In genomic region chr3:72185549-72186484, GRCh38 we compare ENCODE assay signal across 11 cellular contexts.
DNase-seq lines count a peak whose midpoint lies in the region; ATAC-seq and TF ChIP-seq lines count a peak whose summit lies in the region.
"Had no signal": no experiment of that assay in that cellular context is flagged by ENCODE, and none has a peak within 500 bp of the region (broad histone marks: within the 10 kb centered on the region; RNA-seq: fewer than 3 reads in every experiment).

No MANE protein-coding gene starts in this region.

- WGBS in tibial nerve, 2 donors = 48 to 49% methylated on average over 9 of the region's 9 CpGs

- TF ChIP-seq POLR2A in tibial nerve (IDR thresholded peaks at IDR 0.05) = no peak

- H3K27ac Mint-ChIP-seq in activated CD8-positive, alpha-beta T cell treated with anti-CD3 and anti-CD28 coated beads for 36 hours = no peak overlapping the region
- H3K27ac Mint-ChIP-seq in activated CD8-positive, alpha-beta T cell treated with anti-CD3 and anti-CD28 coated beads, Interleukin-2, amount 10 ng/mL, durations not matched to agents 7 days and 5 days = no peak overlapping the region
- no peak overlapping the region for H3K27ac Mint-ChIP-seq in stimulated activated memory B cell treated with anti-CD40 and anti-IgM and Interleukin-4, amounts not matched to agents 10 μg/mL and 1 μg/mL and 100 μg/mL, for 72 hours

- H3K27me3 ChIP-seq in tibial nerve = no peaks in the 10 kb centered on the region
- H3K27me3 ChIP-seq: ascending aorta had no signal

- peak; percentile 80 for ATAC-seq in activated CD8-positive, alpha-beta T cell treated with anti-CD3 and anti-CD28 coated beads for 36 hours
- no peak for ATAC-seq in activated CD8-positive, alpha-beta T cell treated with anti-CD3 and anti-CD28 coated beads, Interleukin-2, amount 10 ng/mL, durations not matched to agents 7 days and 5 days
- peak; percentile 66 for ATAC-seq in stimulated activated memory B cell treated with anti-CD40 and anti-IgM and Interleukin-4, amounts not matched to agents 10 μg/mL and 1 μg/mL and 100 μg/mL, for 72 hours
- no peak for ATAC-seq in GM18519 (IDR thresholded peaks at IDR 0.05; ENCODE audit: low FRiP score, unreplicated experiment)

- H3K4me3 ChIP-seq in foreskin fibroblast (ENCODE audit: low read depth in 1 of 2, low read length in 2 of 2) (no peak overlapping the region), tibial nerve (no peak overlapping the region)
- H3K4me3 ChIP-seq: ascending aorta had no signal

- intact Hi-C loops in activated CD8-positive, alpha-beta T cell treated with anti-CD3 and anti-CD28 coated beads for 36 hours (cut with micrococcal nuclease) = no loop called here

- H3K27ac ChIP-seq in tibial nerve = no peak overlapping the region
- H3K27ac ChIP-seq: KMS-11 had no signal

- DNase-seq in activated CD8-positive, alpha-beta T cell treated with anti-CD3 and anti-CD28 coated beads for 36 hours = peak; percentile 63
- DNase-seq in activated CD8-positive, alpha-beta T cell treated with anti-CD3 and anti-CD28 coated beads, Interleukin-2, amount 10 ng/mL, durations not matched to agents 7 days and 5 days = no peak
- peak; percentile 94 for DNase-seq in RPMI7951 (ENCODE audit: low read depth)
- DNase-seq in foreskin fibroblast = peak; percentile 88 to 93
- no peak for DNase-seq in central memory CD4-positive, alpha-beta T cell
- no peak for DNase-seq in tibial nerve (ENCODE audit: low spot score in 2 of 2)
- DNase-seq: DND-41 had no signal

- H3K4me1 ChIP-seq in tibial nerve = peaks cover 0 to 10% (median 0%) of the 10 kb centered on the region in 4 donors

- no peak overlapping the region for H3K4me3 Mint-ChIP-seq in activated CD8-positive, alpha-beta T cell treated with anti-CD3 and anti-CD28 coated beads for 36 hours
- H3K4me3 Mint-ChIP-seq in activated CD8-positive, alpha-beta T cell treated with anti-CD3 and anti-CD28 coated beads, Interleukin-2, amount 10 ng/mL, durations not matched to agents 7 days and 5 days = no peak overlapping the region
- H3K4me3 Mint-ChIP-seq in stimulated activated memory B cell treated with anti-CD40 and anti-IgM and Interleukin-4, amounts not matched to agents 10 μg/mL and 1 μg/mL and 100 μg/mL, for 72 hours = no peak overlapping the region

- POLR2A ChIA-PET in activated CD8-positive, alpha-beta T cell treated with anti-CD3 and anti-CD28 coated beads for 36 hours (lab: Charles Lee) = no interaction called here
- POLR2A ChIA-PET in activated CD8-positive, alpha-beta T cell treated with anti-CD3 and anti-CD28 coated beads, Interleukin-2, amount 10 ng/mL, durations not matched to agents 7 days and 5 days (lab: Charles Lee) = no interaction called here

- no peaks in the 10 kb centered on the region for H3K9me3 ChIP-seq in tibial nerve
- H3K9me3 ChIP-seq: ascending aorta had no signal

- H3K9me3 Mint-ChIP-seq in activated CD8-positive, alpha-beta T cell treated with anti-CD3 and anti-CD28 coated beads for 36 hours = peaks cover 4% of the 10 kb centered on the region
- no peaks in the 10 kb centered on the region for H3K9me3 Mint-ChIP-seq in activated CD8-positive, alpha-beta T cell treated with anti-CD3 and anti-CD28 coated beads, Interleukin-2, amount 10 ng/mL, durations not matched to agents 7 days and 5 days (ENCODE audit: insufficient read depth)
- no peaks in the 10 kb centered on the region for H3K9me3 Mint-ChIP-seq in stimulated activated memory B cell treated with anti-CD40 and anti-IgM and Interleukin-4, amounts not matched to agents 10 μg/mL and 1 μg/mL and 100 μg/mL, for 72 hours

- H3K36me3 ChIP-seq in tibial nerve = no peaks in the 10 kb centered on the region
- H3K36me3 ChIP-seq: ascending aorta had no signal

- no peak for TF ChIP-seq CTCF in activated CD8-positive, alpha-beta T cell treated with anti-CD3 and anti-CD28 coated beads for 36 hours (IDR thresholded peaks at IDR 0.05)
- no peak for TF ChIP-seq CTCF in foreskin fibroblast (IDR thresholded peaks at IDR 0.05; ENCODE audit: low read depth, low read length)
- no peak for TF ChIP-seq CTCF in tibial nerve (IDR thresholded peaks at IDR 0.05)

- TF ChIP-seq EP300 in tibial nerve (IDR thresholded peaks at IDR 0.05) = no peak

- H3K27me3 Mint-ChIP-seq in activated CD8-positive, alpha-beta T cell treated with anti-CD3 and anti-CD28 coated beads for 36 hours = peaks cover 13% of the 10 kb centered on the region
- H3K27me3 Mint-ChIP-seq in activated CD8-positive, alpha-beta T cell treated with anti-CD3 and anti-CD28 coated beads, Interleukin-2, amount 10 ng/mL, durations not matched to agents 7 days and 5 days (ENCODE audit: low read depth) = peaks cover 5% of the 10 kb centered on the region
- peaks cover 20% of the 10 kb centered on the region for H3K27me3 Mint-ChIP-seq in stimulated activated memory B cell treated with anti-CD40 and anti-IgM and Interleukin-4, amounts not matched to agents 10 μg/mL and 1 μg/mL and 100 μg/mL, for 72 hours

- H3K4me1 Mint-ChIP-seq in activated CD8-positive, alpha-beta T cell treated with anti-CD3 and anti-CD28 coated beads for 36 hours (ENCODE audit: low read depth) = peaks cover 10% of the 10 kb centered on the region
- H3K4me1 Mint-ChIP-seq in activated CD8-positive, alpha-beta T cell treated with anti-CD3 and anti-CD28 coated beads, Interleukin-2, amount 10 ng/mL, durations not matched to agents 7 days and 5 days (ENCODE audit: low read depth) = no peaks in the 10 kb centered on the region
- H3K4me1 Mint-ChIP-seq in stimulated activated memory B cell treated with anti-CD40 and anti-IgM and Interleukin-4, amounts not matched to agents 10 μg/mL and 1 μg/mL and 100 μg/mL, for 72 hours = peaks cover 26% of the 10 kb centered on the region

- H3K36me3 Mint-ChIP-seq in activated CD8-positive, alpha-beta T cell treated with anti-CD3 and anti-CD28 coated beads for 36 hours (ENCODE audit: low read depth) = no peaks in the 10 kb centered on the region
- H3K36me3 Mint-ChIP-seq in activated CD8-positive, alpha-beta T cell treated with anti-CD3 and anti-CD28 coated beads, Interleukin-2, amount 10 ng/mL, durations not matched to agents 7 days and 5 days (ENCODE audit: low read depth) = no peaks in the 10 kb centered on the region
- H3K36me3 Mint-ChIP-seq in stimulated activated memory B cell treated with anti-CD40 and anti-IgM and Interleukin-4, amounts not matched to agents 10 μg/mL and 1 μg/mL and 100 μg/mL, for 72 hours = peaks cover 5% of the 10 kb centered on the region

- CTCF ChIA-PET in activated CD8-positive, alpha-beta T cell treated with anti-CD3 and anti-CD28 coated beads for 36 hours (lab: Charles Lee) = interaction anchor here (1.0 kb wide), 1 partner anchor 14 kb away, joined by 3 read pairs; no protein-coding TSS in a partner anchor
- CTCF ChIA-PET in activated CD8-positive, alpha-beta T cell treated with anti-CD3 and anti-CD28 coated beads, Interleukin-2, amount 10 ng/mL, durations not matched to agents 7 days and 5 days (lab: Charles Lee) = no interaction called here

Comparison
In these comparisons a context has a peak if more than half of its experiments do, and no peak if none do; other contexts are left out.
1. ATAC-seq: peak in activated CD8-positive, alpha-beta T cell treated with anti-CD3 and anti-CD28 coated beads for 36 hours (single experiment) and stimulated activated memory B cell treated with anti-CD40 and anti-IgM and Interleukin-4, amounts not matched to agents 10 μg/mL and 1 μg/mL and 100 μg/mL, for 72 hours (single experiment); none in activated CD8-positive, alpha-beta T cell treated with anti-CD3 and anti-CD28 coated beads, Interleukin-2, amount 10 ng/mL, durations not matched to agents 7 days and 5 days (single experiment) and GM18519 (single experiment).
2. DNase-seq: peak in activated CD8-positive, alpha-beta T cell treated with anti-CD3 and anti-CD28 coated beads for 36 hours (single experiment), RPMI7951 (single experiment) and foreskin fibroblast (2 of 2); none in activated CD8-positive, alpha-beta T cell treated with anti-CD3 and anti-CD28 coated beads, Interleukin-2, amount 10 ng/mL, durations not matched to agents 7 days and 5 days (single experiment), central memory CD4-positive, alpha-beta T cell (single experiment) and tibial nerve (0 of 2).